In the genomic region with DNA sequence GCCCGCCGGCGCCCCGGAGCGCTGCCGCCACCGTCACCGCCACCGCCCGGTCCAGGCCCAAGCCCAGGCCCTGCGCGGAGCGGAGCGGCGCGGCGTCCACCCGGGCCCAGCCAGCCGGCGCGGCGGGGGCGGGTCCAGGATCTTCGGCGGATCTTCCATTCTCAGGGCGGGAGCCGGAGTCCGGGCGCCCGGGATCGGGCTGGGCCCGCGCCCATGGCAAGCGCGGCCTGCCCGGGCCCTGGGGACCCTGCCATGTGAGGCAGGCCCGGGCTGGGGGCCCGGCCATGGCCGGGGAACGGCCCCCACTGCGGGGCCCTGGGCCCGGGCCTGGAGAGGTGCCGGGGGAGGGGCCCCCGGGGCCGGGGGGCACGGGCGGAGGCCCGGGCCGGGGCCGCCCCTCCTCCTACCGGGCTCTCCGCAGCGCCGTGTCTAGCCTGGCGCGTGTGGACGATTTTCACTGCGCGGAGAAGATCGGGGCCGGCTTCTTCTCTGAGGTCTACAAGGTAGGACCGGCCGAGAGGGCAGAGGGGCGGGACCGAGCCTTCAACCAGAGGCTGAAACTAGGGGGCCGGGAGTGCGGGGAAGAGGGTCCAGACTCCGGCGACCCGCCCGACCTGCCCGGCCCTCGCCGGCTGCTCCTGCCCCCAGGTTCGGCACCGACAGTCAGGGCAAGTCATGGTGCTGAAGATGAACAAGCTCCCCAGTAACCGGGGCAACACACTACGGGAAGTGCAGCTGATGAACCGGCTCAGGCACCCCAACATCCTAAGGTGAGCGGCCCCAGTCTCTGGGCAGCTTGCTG, we compare ENCODE assay signal across 8 cellular contexts. TPM values are rescaled to one million over a fixed set of nuclear protein-coding genes. Genes with fewer than 3 reads are reported as not detected.
A peak's percentile ranks its signal among the peaks of the same experiment; 100 is the strongest.
DNase-seq lines count a peak whose midpoint lies in the region; ATAC-seq and TF ChIP-seq lines count a peak whose summit lies in the region.

No MANE protein-coding gene starts in this region.

- H3K36me3 ChIP-seq in HUES64 (ENCODE audit: insufficient read depth, low read length) = peaks cover 23% of the 10 kb centered on the region

- WGBS in HUES64 = under 1% methylated on average over 80 of the region's 80 CpGs

- peak overlapping the region; percentile 54 for H3K4me3 ChIP-seq in HUES64 (ENCODE audit: low read length)

- peaks cover 26% of the 10 kb centered on the region for H3K4me1 Mint-ChIP-seq in osteocyte (ENCODE audit: unreplicated experiment)

- TF ChIP-seq CTCF in foreskin keratinocyte (conservative IDR thresholded peaks at IDR 0.05) (no peak), osteocyte (IDR thresholded peaks at IDR 0.05) (no peak)

- no peaks in the 10 kb centered on the region for H3K27me3 Mint-ChIP-seq in osteocyte (ENCODE audit: unreplicated experiment)

- no peaks in the 10 kb centered on the region for H3K9me3 Mint-ChIP-seq in osteocyte (ENCODE audit: unreplicated experiment)

- ATAC-seq in GM21515 (IDR thresholded peaks at IDR 0.05; ENCODE audit: unreplicated experiment) (peak; percentile 13), foreskin keratinocyte (peak; percentile 2)

- peak; percentile 12 for DNase-seq in G401 (ENCODE audit: low spot score)
- peak; percentile 72 for DNase-seq in activated CD8-positive, alpha-beta memory T cell treated with anti-CD3 and anti-CD28 coated beads, Interleukin-2, amount 50 U/mL, for 48 hours
- no peak for DNase-seq in foreskin keratinocyte
- DNase-seq in osteocyte (ENCODE audit: extremely low spot score, unreplicated experiment) = no peak
- DNase-seq in NCI-H187 (lab: John Stamatoyannopoulos, UW) = no peak
- DNase-seq in LoVo (ENCODE audit: low spot score) = no peak

- H3K4me3 Mint-ChIP-seq in osteocyte (ENCODE audit: unreplicated experiment) = peak overlapping the region; percentile 77

- H3K27ac ChIP-seq in HUES64 (ENCODE audit: low read depth, low read length) (no peak overlapping the region), foreskin keratinocyte (no peak overlapping the region)

- in situ Hi-C loops in G401 (cut with HindIII; ENCODE audit: low sequenced_read_pairs) = no loop called here

- H3K9me3 ChIP-seq in HUES64 (ENCODE audit: insufficient read depth, low read depth, low read length) = no peaks in the 10 kb centered on the region

- H3K27me3 ChIP-seq in HUES64 (ENCODE audit: insufficient read depth, low read length) (no peaks in the 10 kb centered on the region), foreskin keratinocyte (no peaks in the 10 kb centered on the region)

- peaks cover 12% of the 10 kb centered on the region for H3K4me1 ChIP-seq in HUES64 (ENCODE audit: insufficient read depth, low read length)
- no peaks in the 10 kb centered on the region for H3K4me1 ChIP-seq in foreskin keratinocyte

- peaks cover 10% of the 10 kb centered on the region for H3K36me3 Mint-ChIP-seq in osteocyte (ENCODE audit: unreplicated experiment)

- H3K9ac ChIP-seq in HUES64 (ENCODE audit: low read depth, low read length) = peak overlapping the region; percentile 67

- H3K27ac Mint-ChIP-seq in osteocyte (ENCODE audit: unreplicated experiment) = peak overlapping the region; percentile 56

RNA-seq across cellular contexts. Expression of gene TESK1, which starts 0.5 kb away (rescaled TPM):
- total RNA-seq in G401 (2014; rRNA removed; shearing (Covaris generic)) = 8.0 and 9.9 TPM in 2 replicates
- 12.2 TPM for polyA plus RNA-seq in HUES64 (2013, experiment 1 of 2)
- 9.6 TPM for polyA plus RNA-seq in HUES64 (2013, experiment 2 of 2)
- 13.5 and 14.6 TPM in 2 replicates for total RNA-seq in foreskin keratinocyte
- 22.3 and 22.5 TPM in 2 replicates for polyA plus RNA-seq in foreskin keratinocyte
- 44.4 and 53.5 TPM in 2 replicates for total RNA-seq in osteocyte

RNA-seq across cellular contexts. Expression of gene CD72, which starts 12.7 kb away (rescaled TPM):
- 2.4 TPM in 1 of 2 replicates, not detected in the other for total RNA-seq in G401 (2014; rRNA removed; shearing (Covaris generic))
- polyA plus RNA-seq in HUES64 (2013, experiment 1 of 2) = 1.3 TPM
- polyA plus RNA-seq in HUES64 (2013, experiment 2 of 2) = 2.1 TPM
- total RNA-seq in foreskin keratinocyte (0.20 and 0.28 TPM in 2 replicates), osteocyte (0.57 and 0.91 TPM in 2 replicates)
- 0.19 TPM in 2 replicates for polyA plus RNA-seq in foreskin keratinocyte

RNA-seq across cellular contexts. Expression of gene SIT1, which starts 45.2 kb away (rescaled TPM):
- total RNA-seq in G401 (2014; rRNA removed; shearing (Covaris generic)) = not detected in 2 replicates
- polyA plus RNA-seq in HUES64 (2013, experiment 1 of 2) = 2.3 TPM
- 2.2 TPM for polyA plus RNA-seq in HUES64 (2013, experiment 2 of 2)
- not detected in 2 replicates for total RNA-seq in foreskin keratinocyte
- polyA plus RNA-seq in foreskin keratinocyte = not detected in 2 replicates
- not detected in 2 replicates for total RNA-seq in osteocyte

RNA-seq across cellular contexts. Expression of gene RMRP, which starts 52.3 kb away (rescaled TPM):
- 4,372 and 15,582 TPM in 2 replicates for total RNA-seq in G401 (2014; rRNA removed; shearing (Covaris generic))
- 9,126 TPM for polyA plus RNA-seq in HUES64 (2013, experiment 1 of 2)
- 12,827 TPM for polyA plus RNA-seq in HUES64 (2013, experiment 2 of 2)
- total RNA-seq in foreskin keratinocyte = 3,234 and 3,953 TPM in 2 replicates
- polyA plus RNA-seq in foreskin keratinocyte = 2.0 TPM in 1 of 2 replicates, not detected in the other
- 14,337 and 15,426 TPM in 2 replicates for total RNA-seq in osteocyte

RNA-seq across cellular contexts. Expression of gene CCDC107, which starts 52.6 kb away (rescaled TPM):
- total RNA-seq in G401 (2014; rRNA removed; shearing (Covaris generic)) = 7.6 and 19.3 TPM in 2 replicates
- polyA plus RNA-seq in HUES64 (2013, experiment 1 of 2) = 9.9 TPM
- 12.9 TPM for polyA plus RNA-seq in HUES64 (2013, experiment 2 of 2)
- total RNA-seq in foreskin keratinocyte = 12.0 and 13.5 TPM in 2 replicates
- 26.3 and 27.2 TPM in 2 replicates for polyA plus RNA-seq in foreskin keratinocyte
- 30.0 and 31.3 TPM in 2 replicates for total RNA-seq in osteocyte

Comparison
In these comparisons a context has a peak if more than half of its experiments do, and no peak if none do; other contexts are left out.
1. DNase-seq: peak in G401 (single experiment) and activated CD8-positive, alpha-beta memory T cell treated with anti-CD3 and anti-CD28 coated beads, Interleukin-2, amount 50 U/mL, for 48 hours (single experiment); none in foreskin keratinocyte (0 of 2), osteocyte (single experiment), NCI-H187 (0 of 2) and LoVo (single experiment).